ENCODE assay signal across 1 cellular context in the genomic region with DNA sequence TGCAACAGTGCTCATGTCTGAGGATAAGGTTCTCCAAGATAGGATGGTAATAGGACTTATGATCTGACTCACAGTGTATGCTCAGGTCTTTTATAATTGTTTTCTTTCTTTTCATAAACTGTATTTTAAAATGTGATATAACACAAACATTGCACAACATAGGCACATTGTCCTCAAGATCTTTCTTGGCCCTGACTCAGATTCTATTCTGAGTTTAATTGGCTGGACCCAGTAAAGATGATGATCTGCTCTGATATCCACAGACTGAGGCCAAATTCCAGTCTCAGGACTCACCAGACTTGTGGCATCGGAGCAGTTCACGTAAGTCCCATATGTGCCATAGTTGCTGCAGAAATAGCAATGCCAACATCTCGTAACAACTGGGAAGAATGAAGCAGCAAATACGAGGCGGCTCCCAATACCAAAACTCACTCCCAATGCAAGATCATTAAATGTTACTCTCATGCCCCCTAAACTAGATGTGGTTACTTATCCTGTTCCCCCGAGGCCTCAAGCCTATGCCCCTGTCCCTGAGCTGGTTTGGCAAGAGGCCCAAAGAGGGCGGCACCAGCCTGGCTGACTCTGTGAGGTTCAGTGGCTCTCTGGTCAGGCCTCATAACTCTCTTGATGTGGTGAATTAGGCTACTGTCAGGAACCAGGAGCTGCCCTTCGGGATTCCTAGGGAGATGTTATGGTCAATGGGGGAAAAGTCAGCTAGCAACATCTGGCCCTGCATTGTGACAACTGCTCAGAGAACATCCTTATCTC.
TF ChIP-seq lines count a peak whose summit lies in the region.

No MANE protein-coding gene starts in this region.

TF ChIP-seq in HepG2, 621 proteins besides CTCF, POLR2A, EP300 and RAD21 (continued from another document):
- no peak for TF ChIP-seq HMGXB4 (CRISPR knock-in tag; IDR thresholded peaks at IDR 0.05; ENCODE audit: borderline replicate concordance in 1 of 2, low read depth in 1 of 2)
- no peak for TF ChIP-seq MBNL3 (CRISPR knock-in tag; conservative IDR thresholded peaks at IDR 0.05)
- TF ChIP-seq ZNF121 (CRISPR knock-in tag; IDR thresholded peaks at IDR 0.05) = no peak
- no peak for TF ChIP-seq ZNF207 (IDR thresholded peaks at IDR 0.05; ENCODE audit: borderline replicate concordance)
- TF ChIP-seq CENPX (CRISPR knock-in tag; IDR thresholded peaks at IDR 0.05) = no peak
- no peak for TF ChIP-seq HNF4A (CRISPR knock-in tag; IDR thresholded peaks at IDR 0.05)
- TF ChIP-seq ZNF362 (CRISPR knock-in tag; IDR thresholded peaks at IDR 0.05; ENCODE audit: borderline replicate concordance) = no peak
- no peak for TF ChIP-seq SKIL (CRISPR knock-in tag; IDR thresholded peaks at IDR 0.05; ENCODE audit: borderline replicate concordance)
- no peak for TF ChIP-seq ZNF496 (CRISPR knock-in tag; IDR thresholded peaks at IDR 0.05; ENCODE audit: insufficient replicate concordance)
- TF ChIP-seq NAIF1 (CRISPR knock-in tag; IDR thresholded peaks at IDR 0.05; ENCODE audit: borderline replicate concordance) = no peak
- no peak for TF ChIP-seq ZNF891 (CRISPR knock-in tag; IDR thresholded peaks at IDR 0.05)
TF ChIP-seq in HepG2: peak in this region for 0.
